9 cellular contexts compared by ENCODE assay signal in genomic region chr3:115922681-115923347, GRCh38.
A peak's percentile ranks its signal among the peaks of the same experiment; 100 is the strongest.
DNase-seq lines count a peak whose midpoint lies in the region; ATAC-seq and TF ChIP-seq lines count a peak whose summit lies in the region.
"Had no signal": no experiment of that assay in that cellular context is flagged by ENCODE, and none has a peak within 500 bp of the region (broad histone marks: within the 10 kb centered on the region; RNA-seq: fewer than 3 reads in every experiment).

No MANE protein-coding gene starts in this region.

- no peak overlapping the region for H4K8ac ChIP-seq in mesendoderm (ENCODE audit: low read depth, low read length)

- H3K4me2 ChIP-seq in mesendoderm (ENCODE audit: low read length), result no peak overlapping the region

- intact Hi-C loops in activated CD4-positive, alpha-beta T cell treated with anti-CD3 and anti-CD28 coated beads for 36 hours (cut with DNase I, micrococcal nuclease), result no loop called here

- no peak overlapping the region for H4K5ac ChIP-seq in mesendoderm (ENCODE audit: low read length)

- H3K27me3 ChIP-seq in GM06990 (replicated peaks; ENCODE audit: control insufficient read depth, insufficient read depth, low read length) (no peaks in the 10 kb centered on the region), HL-60 (ENCODE audit: insufficient read depth, poor library complexity, severe bottlenecking) (no peaks in the 10 kb centered on the region), adipocyte (replicated peaks; ENCODE audit: control insufficient read depth, insufficient read depth, low read length) (no peaks in the 10 kb centered on the region), mesendoderm (ENCODE audit: insufficient read depth, low read length, poor library complexity) (no peaks in the 10 kb centered on the region)

- ATAC-seq in activated CD4-positive, CD25-positive, alpha-beta regulatory T cell treated with anti-CD3 and anti-CD28 coated beads, Interleukin-2, amount 50 U/mL, for 24 hours, result no peak
- ATAC-seq in activated CD4-positive, alpha-beta T cell treated with anti-CD3 and anti-CD28 coated beads for 36 hours, result no peak

- no peak overlapping the region for H3K4me3 Mint-ChIP-seq in activated CD4-positive, alpha-beta T cell treated with anti-CD3 and anti-CD28 coated beads for 36 hours
- H3K4me3 Mint-ChIP-seq: brain had no signal

- H3K27ac Mint-ChIP-seq in activated CD4-positive, alpha-beta T cell treated with anti-CD3 and anti-CD28 coated beads for 36 hours, result no peak overlapping the region

- TF ChIP-seq CTCF in GM06990 (IDR thresholded peaks at IDR 0.05; ENCODE audit: insufficient read depth, low read length, poor library complexity, severe bottlenecking) (peak; percentile 70), HL-60 (IDR thresholded peaks at IDR 0.05; ENCODE audit: insufficient read depth, low read length) (peak; percentile 16)

- no peak overlapping the region for H3K23ac ChIP-seq in mesendoderm (ENCODE audit: low read length)

- no peak overlapping the region for H2BK120ac ChIP-seq in mesendoderm (ENCODE audit: low read depth, low read length)

- CTCF ChIA-PET in activated CD4-positive, alpha-beta T cell treated with anti-CD3 and anti-CD28 coated beads for 36 hours (lab: Charles Lee), result interaction anchor here (0.7 to 2.1 kb wide), 2 partner anchors 12 to 990 kb away, joined by 3 to 7 read pairs; no protein-coding TSS in a partner anchor

- no peaks in the 10 kb centered on the region for H3K4me1 Mint-ChIP-seq in activated CD4-positive, alpha-beta T cell treated with anti-CD3 and anti-CD28 coated beads for 36 hours

- H3K36me3 ChIP-seq in GM06990 (ENCODE audit: control insufficient read depth, insufficient read depth, low read length), result no peaks in the 10 kb centered on the region
- H3K36me3 ChIP-seq in adipocyte (ENCODE audit: control insufficient read depth, insufficient read depth, low read length, severe bottlenecking), result no peaks in the 10 kb centered on the region
- H3K36me3 ChIP-seq in mesendoderm (ENCODE audit: control insufficient read depth, insufficient read depth, low read length), result no peaks in the 10 kb centered on the region

- peaks cover 6% of the 10 kb centered on the region for H3K27me3 Mint-ChIP-seq in activated CD4-positive, alpha-beta T cell treated with anti-CD3 and anti-CD28 coated beads for 36 hours
- H3K27me3 Mint-ChIP-seq: brain had no signal

- no peak overlapping the region for H2BK5ac ChIP-seq in mesendoderm (ENCODE audit: low read length)

- H2BK15ac ChIP-seq in mesendoderm (replicated peaks; ENCODE audit: low read depth), result no peak overlapping the region

- H3K56ac ChIP-seq in mesendoderm (ENCODE audit: low read length), result no peak overlapping the region

- POLR2A ChIA-PET in activated CD4-positive, alpha-beta T cell treated with anti-CD3 and anti-CD28 coated beads for 36 hours (lab: Charles Lee), result no interaction called here

- H3K18ac ChIP-seq in mesendoderm (ENCODE audit: low read length), result no peak overlapping the region

- H3K36me3 Mint-ChIP-seq in activated CD4-positive, alpha-beta T cell treated with anti-CD3 and anti-CD28 coated beads for 36 hours (ENCODE audit: low read depth), result no peaks in the 10 kb centered on the region

- H3K4ac ChIP-seq in mesendoderm (ENCODE audit: low read depth, low read length), result no peak overlapping the region

- WGBS in mesendoderm (ENCODE audit: extremely low coverage, insufficient coverage, low lambda C conversion rate), result no CpG with 5 or more reads among the region's 1 CpG

- H3K4me3 ChIP-seq in GM06990 (replicated peaks; ENCODE audit: low read depth, low read length) (no peak overlapping the region), HL-60 (replicated peaks; ENCODE audit: insufficient read depth, low read length) (no peak overlapping the region), adipocyte (ENCODE audit: low read length) (no peak overlapping the region), mesendoderm (ENCODE audit: low read length) (no peak overlapping the region)

- peaks cover 8% of the 10 kb centered on the region for H3K9me3 Mint-ChIP-seq in activated CD4-positive, alpha-beta T cell treated with anti-CD3 and anti-CD28 coated beads for 36 hours (ENCODE audit: low read depth)

- no peak overlapping the region for H2AK5ac ChIP-seq in mesendoderm (ENCODE audit: low read length)

- DNase-seq in GM06990 (ENCODE audit: extremely low read depth, insufficient read length) (no peak), HL-60 (ENCODE audit: low read depth in 1 of 2, low spot score in 1 of 2) (no peak), adipocyte (ENCODE audit: low read depth) (peak; percentile 49), mesendoderm (peak; percentile 70), amniotic stem cell (lab: John Stamatoyannopoulos, UW) (no peak), globus pallidus (ENCODE audit: low spot score) (no peak)
- DNase-seq in activated CD4-positive, alpha-beta T cell treated with anti-CD3 and anti-CD28 coated beads for 36 hours, result no peak

- H3K79me2 ChIP-seq in mesendoderm (ENCODE audit: control insufficient read depth, insufficient read depth, low read length), result no peaks in the 10 kb centered on the region

- H3K4me1 ChIP-seq in adipocyte (ENCODE audit: control insufficient read depth, insufficient read depth, low read length), result no peaks in the 10 kb centered on the region
- peaks cover 2% of the 10 kb centered on the region for H3K4me1 ChIP-seq in mesendoderm (ENCODE audit: control insufficient read depth, low read depth, low read length)

- H3K79me1 ChIP-seq in mesendoderm (ENCODE audit: low read length), result no peaks in the 10 kb centered on the region

- H3K9ac ChIP-seq in adipocyte (ENCODE audit: low read length) (no peak overlapping the region), mesendoderm (ENCODE audit: low read length) (no peak overlapping the region)

- no peaks in the 10 kb centered on the region for H3K9me3 ChIP-seq in adipocyte (ENCODE audit: control insufficient read depth, low read length)

- H3K27ac ChIP-seq in HL-60 (replicated peaks), result no peak overlapping the region
- no peak overlapping the region for H3K27ac ChIP-seq in mesendoderm (ENCODE audit: low read depth, low read length)

Comparison
In these comparisons a context has a peak if more than half of its experiments do, and no peak if none do; other contexts are left out.
1. DNase-seq: peak in adipocyte (single experiment) and mesendoderm (single experiment); none in GM06990 (single experiment), HL-60 (0 of 2), amniotic stem cell (single experiment), globus pallidus (single experiment) and activated CD4-positive, alpha-beta T cell treated with anti-CD3 and anti-CD28 coated beads for 36 hours (single experiment).